10 cellular contexts compared by ENCODE assay signal in genomic region chr7:6394114-6394513, GRCh38. TPM values are rescaled to one million over a fixed set of nuclear protein-coding genes. Genes with fewer than 3 reads are reported as not detected.
DNase-seq lines count a peak whose midpoint lies in the region; ATAC-seq and TF ChIP-seq lines count a peak whose summit lies in the region.
"Had no signal": no experiment of that assay in that cellular context is flagged by ENCODE, and none has a peak within 500 bp of the region (broad histone marks: within the 10 kb centered on the region; RNA-seq: fewer than 3 reads in every experiment).

No MANE protein-coding gene starts in this region.

- H3K27me3 ChIP-seq in lung (ENCODE audit: control insufficient read depth, insufficient read depth) (no peaks in the 10 kb centered on the region), testis (no peaks in the 10 kb centered on the region), WERI-Rb-1 (ENCODE audit: insufficient read depth, low read depth, severe bottlenecking) (no peaks in the 10 kb centered on the region)

- H3K9me3 ChIP-seq in lung (ENCODE audit: control insufficient read depth in 2 of 2, insufficient read depth in 1 of 2, low read length in 1 of 2) = no peaks in the 10 kb centered on the region
- no peaks in the 10 kb centered on the region for H3K9me3 ChIP-seq in testis
- no peaks in the 10 kb centered on the region for H3K9me3 ChIP-seq in WERI-Rb-1 (ENCODE audit: severe bottlenecking)

- no peak overlapping the region for H3K4me3 ChIP-seq in lung
- no peak overlapping the region for H3K4me3 ChIP-seq in testis
- H3K4me3 ChIP-seq in WERI-Rb-1 (ENCODE audit: low read depth, low read length) = no peak overlapping the region

- WGBS in lung, 2 donors = 84 to 87% methylated on average over 6 of the region's 6 CpGs
- 84 to 88% methylated on average over 6 of the region's 6 CpGs for WGBS in testis, 2 donors

- no peak for DNase-seq in activated CD4-positive, alpha-beta T cell treated with anti-CD3 and anti-CD28 coated beads for 36 hours
- DNase-seq in activated CD4-positive, alpha-beta T cell treated with anti-CD3 and anti-CD28 coated beads, Interleukin-2, amount 50 U/mL, for 1 hour = no peak
- no peak for DNase-seq in lung (ENCODE audit: low spot score)
- no peak for DNase-seq in testis
- DNase-seq in WERI-Rb-1 = no peak
- no peak for DNase-seq in NCI-H2081 treated with DMSO at 0.1 percent for 48 hours (lab: John Stamatoyannopoulos, UW)
- DNase-seq: NCI-H524 treated with DMSO at 0.1 percent for 48 hours; stimulated activated CD4-positive, alpha-beta T cell treated with anti-CD3 and anti-CD28 coated beads, Interleukin-4, amount 100 ng/mL, for 1 hour had no signal

- no peak for ATAC-seq in activated CD4-positive, alpha-beta T cell treated with anti-CD3 and anti-CD28 coated beads for 36 hours
- ATAC-seq in lung (ENCODE audit: insufficient read depth, low FRiP score) (no peak), HG03521 (IDR thresholded peaks at IDR 0.05; ENCODE audit: unreplicated experiment) (no peak)

- H3K27ac ChIP-seq in angular gyrus (ENCODE audit: low read depth, low read length) (peak overlapping the region; percentile 35), lung (ENCODE audit: low read depth in 1 of 2, low read length in 1 of 2) (peak overlapping the region; percentile 77 to 97), testis (peak overlapping the region; percentile 47 to 80), WERI-Rb-1 (no peak overlapping the region)

- POLR2A ChIA-PET in activated CD4-positive, alpha-beta T cell treated with anti-CD3 and anti-CD28 coated beads for 36 hours (lab: Charles Lee) = no interaction called here

- CTCF ChIA-PET in activated CD4-positive, alpha-beta T cell treated with anti-CD3 and anti-CD28 coated beads for 36 hours (lab: Charles Lee) = interaction anchor here (1.3 kb wide), 1 partner anchor 9 kb away, joined by 3 read pairs; no protein-coding TSS in a partner anchor

- TF ChIP-seq CTCF in lung (IDR thresholded peaks at IDR 0.05; ENCODE audit: control extremely low read depth, extremely low read depth) = no peak
- TF ChIP-seq CTCF in testis (IDR thresholded peaks at IDR 0.05) = no peak
- TF ChIP-seq CTCF in WERI-Rb-1 (IDR thresholded peaks at IDR 0.05; ENCODE audit: low read depth, low read length) = no peak

- no peaks in the 10 kb centered on the region for H3K9me3 Mint-ChIP-seq in activated CD4-positive, alpha-beta T cell treated with anti-CD3 and anti-CD28 coated beads for 36 hours (ENCODE audit: low read depth)

- H3K36me3 ChIP-seq in lung (ENCODE audit: control insufficient read depth in 2 of 2, insufficient read depth in 2 of 2, low read length in 2 of 2) = peaks cover 0 to 14% of the 10 kb centered on the region in 2 donors
- H3K36me3 ChIP-seq in testis (ENCODE audit: low read depth, missing control alignments) = no peaks in the 10 kb centered on the region
- H3K36me3 ChIP-seq in WERI-Rb-1 = peaks cover 79% of the 10 kb centered on the region

- H3K4me1 Mint-ChIP-seq in activated CD4-positive, alpha-beta T cell treated with anti-CD3 and anti-CD28 coated beads for 36 hours = peaks cover 52% of the 10 kb centered on the region

- no peak overlapping the region for H3K4me3 Mint-ChIP-seq in activated CD4-positive, alpha-beta T cell treated with anti-CD3 and anti-CD28 coated beads for 36 hours

- H3K27me3 Mint-ChIP-seq in activated CD4-positive, alpha-beta T cell treated with anti-CD3 and anti-CD28 coated beads for 36 hours = no peaks in the 10 kb centered on the region

- H3K27ac Mint-ChIP-seq in activated CD4-positive, alpha-beta T cell treated with anti-CD3 and anti-CD28 coated beads for 36 hours = peak overlapping the region; percentile 72

- peaks cover 51% of the 10 kb centered on the region for H3K36me3 Mint-ChIP-seq in activated CD4-positive, alpha-beta T cell treated with anti-CD3 and anti-CD28 coated beads for 36 hours (ENCODE audit: low read depth)

- no peak for TF ChIP-seq POLR2A in testis (IDR thresholded peaks at IDR 0.05)

- intact Hi-C loops in activated CD4-positive, alpha-beta T cell treated with anti-CD3 and anti-CD28 coated beads for 36 hours (cut with DNase I, micrococcal nuclease) = no loop called here
- intact Hi-C loops in testis (cut with DNase I; ENCODE audit: low total_unique reads) = no loop called here

- H3K4me1 ChIP-seq in lung (ENCODE audit: control insufficient read depth in 2 of 2, insufficient read depth in 2 of 2, low read length in 2 of 2) (peaks cover 25 to 39% of the 10 kb centered on the region in 2 donors), testis (peaks cover 42% of the 10 kb centered on the region)

RNA-seq across cellular contexts. Expression of gene RAC1, which starts 19.8 kb away (rescaled TPM):
- total RNA-seq in activated CD4-positive, alpha-beta T cell treated with anti-CD3 and anti-CD28 coated beads for 36 hours = 100 to 1,000 TPM; 173 to 208 TPM
- 100 to 1,000 TPM in 1 of 2 donors, 10 to 100 TPM in 1; 99.1 to 261 TPM for total RNA-seq in lung
- 100 to 1,000 TPM; 251 to 269 TPM for polyA plus RNA-seq in lung
- total RNA-seq in testis = 100 to 1,000 TPM; 142 to 143 TPM
- polyA plus RNA-seq in testis (ENCODE audit: insufficient read depth, low read depth, low replicate concordance) = 194 TPM

RNA-seq across cellular contexts. Expression of gene FAM220A, which starts 45.3 kb away (rescaled TPM):
- total RNA-seq in activated CD4-positive, alpha-beta T cell treated with anti-CD3 and anti-CD28 coated beads for 36 hours = 10 to 100 TPM; 10.1 to 25.4 TPM
- total RNA-seq in lung (10 to 100 TPM; 16.2 to 16.7 TPM), testis (100 to 1,000 TPM in 1 of 2 donors, 10 to 100 TPM in 1; 59.5 to 124 TPM)
- polyA plus RNA-seq in lung (1 to 10 TPM; 6.1 to 7.5 TPM), testis (ENCODE audit: insufficient read depth, low read depth, low replicate concordance) (142 TPM)

RNA-seq across cellular contexts. Expression of gene DAGLB, which starts 53.6 kb away (rescaled TPM):
- 10 to 100 TPM in 1 of 2 experiments, 1 to 10 TPM in 1; 9.8 to 15.2 TPM for total RNA-seq in activated CD4-positive, alpha-beta T cell treated with anti-CD3 and anti-CD28 coated beads for 36 hours
- 10 to 100 TPM; 22.6 to 43.3 TPM for total RNA-seq in lung
- polyA plus RNA-seq in lung = 10 to 100 TPM; 13.9 to 16.3 TPM
- 10 to 100 TPM; 18.9 to 29.6 TPM for total RNA-seq in testis
- 14.3 TPM for polyA plus RNA-seq in testis (ENCODE audit: insufficient read depth, low read depth, low replicate concordance)
